Comparison of ENCODE assay signal across 26 cellular contexts in genomic region chr7:98584830-98585229, GRCh38.
"Had no signal": no experiment of that assay in that cellular context is flagged by ENCODE, and none has a peak within 500 bp of the region (broad histone marks: within the 10 kb centered on the region; RNA-seq: fewer than 3 reads in every experiment).

No MANE protein-coding gene starts in this region.

- FAIRE-seq: urothelium cell line had no signal

- H3K9me3 ChIP-seq: suprapubic skin, testis, thoracic aorta, thyroid gland, tibial artery, transverse colon, upper lobe of right lung, vagina had no signal

- DNase-seq: stimulated activated CD4-positive, alpha-beta T cell treated with anti-CD3 and anti-CD28 coated beads, Interleukin-2, amount 100 ng/mL, for 48 hours; stimulated activated CD4-positive, alpha-beta T cell treated with anti-CD3 and anti-CD28 coated beads, Interleukin-4, amount 100 ng/mL, for 1 hour; stimulated activated CD4-positive, alpha-beta T cell treated with anti-CD3 and anti-CD28 coated beads, Interleukin-4, amount 100 ng/mL, for 24 hours; stimulated activated CD4-positive, alpha-beta T cell treated with anti-CD3 and anti-CD28 coated beads, Interleukin-4, amount 100 ng/mL, for 4 hours; stimulated activated CD8-positive, alpha-beta memory T cell treated with anti-CD3 and anti-CD28 coated beads, Interleukin-4, amount 100 ng/mL, for 48 hours; stimulated activated naive B cell treated with anti-CD40 and anti-IgM and Interleukin-4, amounts not matched to agents 10 μg/mL and 1 μg/mL and 100 μg/mL, for 72 hours; stimulated activated naive CD4-positive, alpha-beta T cell; stimulated activated naive CD4-positive, alpha-beta T cell treated with Interleukin-2 at 50 U/mL for 16 hours; stimulated activated naive CD8-positive, alpha-beta T cell treated with anti-CD3 and anti-CD28 coated beads, Interleukin-15, amount 100 ng/mL, for 72 hours; stimulated activated naive CD8-positive, alpha-beta T cell treated with anti-CD3 and anti-CD28 coated beads, Interleukin-15, Interleukin-2, amounts not matched to agents 100 U/mL and 50 U/mL, for 24 hours; stomach; substantia nigra; testis; thyroid gland; tibial artery; transverse colon; trophoblast cell; upper lobe of left lung; upper lobe of right lung had no signal

- H3K4me1 ChIP-seq: stomach, suprapubic skin, testis, thyroid gland, tibial artery, tibial nerve, transverse colon, upper lobe of left lung, upper lobe of right lung, vagina had no signal

- H3K27ac ChIP-seq: stomach, suprapubic skin, testis, thoracic aorta, thyroid gland, tibial artery, tibial nerve, transverse colon, upper lobe of left lung, upper lobe of right lung, vagina had no signal

- H3K4me3 ChIP-seq: stomach, suprapubic skin, testis, thoracic aorta, thyroid gland, tibial artery, tibial nerve, transverse colon, upper lobe of left lung, upper lobe of right lung, vagina had no signal

- H3K27me3 ChIP-seq: suprapubic skin, testis, thyroid gland, tibial artery, tibial nerve, upper lobe of left lung, upper lobe of right lung, vagina had no signal

- ATAC-seq: stimulated activated effector memory CD8-positive, alpha-beta T cell treated with anti-CD3 and anti-CD28 coated beads, Interleukin-12 subunit alpha, Interleukin-12 subunit beta, amount 100 ng/mL, for 72 hours; stimulated activated memory B cell treated with anti-CD40 and anti-IgM and Interleukin-4, amounts not matched to agents 10 μg/mL and 1 μg/mL and 100 μg/mL, for 72 hours; stimulated activated naive B cell treated with anti-CD40 and anti-IgM and Interleukin-4, amounts not matched to agents 10 μg/mL and 1 μg/mL and 100 μg/mL, for 72 hours; stimulated activated naive CD8-positive, alpha-beta T cell treated with anti-CD3 and anti-CD28 coated beads, Interleukin-15, amount 100 ng/mL, for 72 hours; stimulated activated naive CD8-positive, alpha-beta T cell treated with anti-CD3 and anti-CD28 coated beads, Interleukin-15, Interleukin-2, amounts not matched to agents 100 U/mL and 50 U/mL, for 24 hours; upper lobe of right lung had no signal

- H3K36me3 ChIP-seq: stomach, suprapubic skin, thoracic aorta, thyroid gland, tibial artery, tibial nerve, transverse colon, upper lobe of left lung, upper lobe of right lung, vagina had no signal
